32 cellular contexts compared by ENCODE assay signal in the genomic region with DNA sequence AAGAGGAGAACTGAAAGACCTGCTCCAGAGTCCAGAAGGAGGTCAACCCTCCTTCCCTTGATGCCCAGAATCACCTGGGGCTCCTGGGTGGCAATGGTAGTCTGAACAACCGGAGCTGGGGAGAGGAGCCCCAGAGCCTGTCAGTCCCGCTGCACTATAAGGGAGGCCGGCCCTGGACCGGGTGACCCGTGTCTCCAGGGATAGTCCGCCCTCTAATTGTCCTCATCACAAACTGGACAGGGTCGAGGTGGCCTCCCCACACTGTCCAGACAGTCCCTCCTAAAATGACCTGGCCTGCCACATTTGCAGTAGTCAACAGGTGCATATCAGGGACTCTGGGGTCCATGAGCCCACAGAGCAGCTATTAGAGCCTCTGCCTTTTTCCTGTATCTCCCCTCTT. TPM values are rescaled to one million over a fixed set of nuclear protein-coding genes. Genes with fewer than 3 reads are reported as not detected.
"Had no signal": no experiment of that assay in that cellular context is flagged by ENCODE, and none has a peak within 500 bp of the region (broad histone marks: within the 10 kb centered on the region; RNA-seq: fewer than 3 reads in every experiment).

No MANE protein-coding gene starts in this region.

- H3K36me3 ChIP-seq: adrenal gland, ascending aorta, brain microvascular endothelial cell, breast epithelium, cardiac muscle cell had no signal

- H3K27ac ChIP-seq: adrenal gland, ascending aorta, body of pancreas, brain microvascular endothelial cell, breast epithelium, cardiac muscle cell had no signal

- ATAC-seq: activated naive CD4-positive, alpha-beta T cell treated with anti-CD3 and anti-CD28 coated beads, Interleukin-2, amount 50 U/mL, for 72 hours; activated naive CD8-positive, alpha-beta T cell treated with anti-CD3 and anti-CD28 coated beads, Interleukin-2, amount 50 U/mL, for 24 hours; activated T-cell treated with anti-CD3 and anti-CD28 coated beads, Interleukin-2, amount 50 U/mL, for 4 hours; activated T-cell treated with anti-CD3 and anti-CD28 coated beads, Interleukin-2, amount 50 U/mL, for 72 hours; activated T-helper 17 cell treated with anti-CD3 and anti-CD28 coated beads, Interleukin-2, amount 50 U/mL, for 72 hours; body of pancreas had no signal

- H3K4me3 ChIP-seq: adrenal gland, ascending aorta, body of pancreas, breast epithelium, cardiac muscle cell had no signal

- DNase-seq: activated effector memory CD4-positive, alpha-beta T cell treated with anti-CD3 and anti-CD28 coated beads, Interleukin-2, amount 50 U/mL, for 16 hours; activated effector memory CD4-positive, alpha-beta T cell treated with Interleukin-2 at 50 U/mL for 16 hours; activated gamma-delta T cell; activated gamma-delta T cell treated with Interleukin-2 at 50 U/mL for 16 hours; activated naive CD4-positive, alpha-beta T cell; activated naive CD4-positive, alpha-beta T cell treated with anti-CD3 and anti-CD28 coated beads for 36 hours; activated naive CD4-positive, alpha-beta T cell treated with anti-CD3 and anti-CD28 coated beads, Interleukin-2, amount 10 ng/mL, durations not matched to agents 7 days and 5 days; activated naive CD4-positive, alpha-beta T cell treated with anti-CD3 and anti-CD28 coated beads, Interleukin-2, amount 50 U/mL, for 16 hours; activated naive CD4-positive, alpha-beta T cell treated with Interleukin-2 at 50 U/mL for 16 hours; activated naive CD8-positive, alpha-beta T cell treated with anti-CD3 and anti-CD28 coated beads for 36 hours; activated naive CD8-positive, alpha-beta T cell treated with anti-CD3 and anti-CD28 coated beads, Interleukin-2, amount 10 ng/mL, durations not matched to agents 7 days and 5 days; activated naive CD8-positive, alpha-beta T cell treated with anti-CD3 and anti-CD28 coated beads, Interleukin-2, amount 50 U/mL, for 24 hours; activated T-cell treated with anti-CD3 and anti-CD28 coated beads, Interleukin-2, amount 50 U/mL, for 1 hour; activated T-cell treated with anti-CD3 and anti-CD28 coated beads, Interleukin-2, amount 50 U/mL, for 24 hours; activated T-cell treated with anti-CD3 and anti-CD28 coated beads, Interleukin-2, amount 50 U/mL, for 4 hours; activated T-cell treated with anti-CD3 and anti-CD28 coated beads, Interleukin-2, amount 50 U/mL, for 48 hours; activated T-cell treated with anti-CD3 and anti-CD28 coated beads, Interleukin-2, amount 50 U/mL, for 72 hours; adrenal gland; amygdala; anterior cingulate cortex; aorta; body of pancreas; brain microvascular endothelial cell; caudate nucleus; central memory CD4-positive, alpha-beta T cell; cerebellar nuclear complex had no signal

- H3K4me1 ChIP-seq: breast epithelium had no signal

- H3K27me3 ChIP-seq: adrenal gland, ascending aorta, body of pancreas, brain microvascular endothelial cell, breast epithelium, cardiac muscle cell had no signal

RNA-seq across cellular contexts. Expression of a gene that starts 43.2 kb away (rescaled TPM):
- total RNA-seq: ascending aorta, cardiac septum had no signal
- polyA plus RNA-seq: cardiac muscle cell had no signal
